In genomic region chr1:117067528-117068370, GRCh38 we compare ENCODE assay signal across 1 cellular context.
TF ChIP-seq lines count a peak whose summit lies in the region.

No MANE protein-coding gene starts in this region.

TF ChIP-seq in H1, 55 proteins besides CTCF, POLR2A, EP300 and RAD21:
- TF ChIP-seq FOSL1 (IDR thresholded peaks at IDR 0.05; ENCODE audit: insufficient read depth, low read depth, low read length) (0 out of 2 replicates have a peak, but pooled peaks have one; percentile 11), YY1 (IDR thresholded peaks at IDR 0.05; ENCODE audit: low read depth, low read length) (peak; percentile 49; the same call in 1 of the 2 replicates), RNF2 (IDR thresholded peaks at IDR 0.05; ENCODE audit: borderline replicate concordance, low read depth, low read length, missing control alignments, poor library complexity, severe bottlenecking) (no peak), ZNF274 (IDR thresholded peaks at IDR 0.05; ENCODE audit: borderline replicate concordance, extremely low read depth, low read length) (no peak)
